In the genomic region with DNA sequence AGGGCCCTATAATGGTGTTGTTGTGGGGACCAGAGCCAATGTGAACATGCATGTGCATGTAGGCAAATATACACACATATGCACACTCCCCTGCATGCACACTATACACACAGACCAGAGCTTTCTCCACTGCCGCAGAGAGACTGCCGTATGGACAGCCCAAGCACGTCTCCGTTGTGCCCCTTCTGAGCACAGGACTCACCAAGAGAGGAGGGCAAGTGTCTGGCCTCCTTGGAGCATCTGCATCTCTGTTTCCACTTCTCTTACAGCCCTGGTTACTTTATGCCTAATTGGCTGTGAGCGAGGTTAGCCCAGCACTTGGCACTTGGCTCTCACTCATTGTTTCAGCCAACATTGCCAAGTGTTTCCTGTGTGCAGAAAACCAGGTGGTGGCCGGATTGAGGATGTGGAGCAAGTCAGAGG, we compare ENCODE assay signal across 8 cellular contexts.
A peak's percentile ranks its signal among the peaks of the same experiment; 100 is the strongest.
DNase-seq lines count a peak whose midpoint lies in the region; ATAC-seq lines count a peak whose summit lies in the region.

No MANE protein-coding gene starts in this region.

- peak; percentile 7 for ATAC-seq in GM19463 (IDR thresholded peaks at IDR 0.05; ENCODE audit: unreplicated experiment)
- ATAC-seq in HG03565 (IDR thresholded peaks at IDR 0.05; ENCODE audit: unreplicated experiment): peak; percentile 5

- DNase-seq in DMS53 (lab: John Stamatoyannopoulos, UW) (peak; percentile 56), cerebellar nuclear complex (lab: John Stamatoyannopoulos, UW) (peak; percentile 21 to 57), NCI-H524 treated with DMSO at 0.1 percent for 48 hours (lab: John Stamatoyannopoulos, UW) (no peak), NCI-H2107 treated with DMSO at 0.1 percent for 48 hours (lab: John Stamatoyannopoulos, UW; ENCODE audit: unreplicated experiment) (no peak), SIG-M5 (lab: John Stamatoyannopoulos, UW) (no peak), middle frontal gyrus (ENCODE audit: extremely low spot score, low spot score) (no peak)

Comparison
In these comparisons a context has a peak if more than half of its experiments do, and no peak if none do; other contexts are left out.
1. DNase-seq: peak in DMS53 (single experiment) and cerebellar nuclear complex (2 of 2); none in NCI-H524 treated with DMSO at 0.1 percent for 48 hours (single experiment), NCI-H2107 treated with DMSO at 0.1 percent for 48 hours (single experiment), SIG-M5 (single experiment) and middle frontal gyrus (single experiment).